Comparison of ENCODE assay signal across 8 cellular contexts in the genomic region with DNA sequence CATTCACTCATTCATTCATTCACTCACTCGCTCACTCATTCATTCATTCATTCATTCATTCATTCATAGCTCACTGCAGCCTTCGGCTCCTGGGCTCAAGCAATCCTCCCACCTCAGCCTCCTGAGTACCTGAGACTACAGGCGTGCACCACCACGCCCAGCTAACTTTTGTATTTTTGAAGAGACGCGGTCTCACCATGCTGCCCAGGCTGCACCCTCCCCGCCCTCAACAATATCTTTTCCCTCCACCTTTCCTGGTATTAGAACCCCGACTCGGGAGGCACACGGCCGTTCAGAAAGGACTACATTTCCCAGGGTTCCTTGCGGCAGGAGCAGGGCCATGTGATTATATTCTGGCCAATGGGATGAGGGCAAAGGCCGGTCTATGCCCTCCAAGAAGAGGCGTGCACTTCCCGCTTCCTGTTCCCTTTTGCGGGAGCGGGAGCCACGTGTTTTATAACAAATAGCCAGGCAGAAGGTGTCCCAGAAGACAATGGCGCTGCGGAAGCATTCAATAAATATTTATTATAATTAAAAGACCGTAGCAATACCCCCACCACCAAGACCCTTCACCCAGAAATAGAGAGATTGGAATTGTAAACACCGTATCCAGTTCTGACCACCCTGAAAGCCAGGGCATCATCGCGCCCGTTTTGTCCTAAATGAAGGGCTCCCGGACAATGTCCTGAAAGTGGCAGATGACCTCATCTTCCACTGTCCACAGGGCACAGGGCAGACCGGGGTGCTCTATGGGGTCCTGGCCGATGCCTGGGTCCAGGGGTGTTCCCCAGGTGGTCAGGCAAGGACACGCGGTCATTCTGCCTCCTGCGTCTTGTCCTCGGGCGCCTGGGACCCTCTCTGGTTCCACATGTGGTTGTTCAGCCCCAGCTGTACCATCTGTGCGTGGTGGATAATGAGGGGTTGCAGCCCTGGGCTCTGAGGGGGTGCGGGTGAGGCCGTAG. TPM values are rescaled to one million over a fixed set of nuclear protein-coding genes. Genes with fewer than 3 reads are reported as not detected.
DNase-seq lines count a peak whose midpoint lies in the region; ATAC-seq and TF ChIP-seq lines count a peak whose summit lies in the region.

No MANE protein-coding gene starts in this region.

- H3K9me3 Mint-ChIP-seq in activated naive CD4-positive, alpha-beta T cell treated with anti-CD3 and anti-CD28 coated beads, Interleukin-2, amount 10 ng/mL, durations not matched to agents 7 days and 5 days, result no peaks in the 10 kb centered on the region

- H3K9ac ChIP-seq in SK-N-MC (ENCODE audit: insufficient read length), result peak overlapping the region; percentile 41

- no peak for TF ChIP-seq EP300 in gastroesophageal sphincter (IDR thresholded peaks at IDR 0.05)

- peaks cover 15% of the 10 kb centered on the region for H3K4me1 Mint-ChIP-seq in activated naive CD4-positive, alpha-beta T cell treated with anti-CD3 and anti-CD28 coated beads, Interleukin-2, amount 10 ng/mL, durations not matched to agents 7 days and 5 days

- H3K4me3 Mint-ChIP-seq in activated naive CD4-positive, alpha-beta T cell treated with anti-CD3 and anti-CD28 coated beads, Interleukin-2, amount 10 ng/mL, durations not matched to agents 7 days and 5 days, result peak overlapping the region; percentile 16

- peaks cover 5% of the 10 kb centered on the region for H3K27me3 Mint-ChIP-seq in activated naive CD4-positive, alpha-beta T cell treated with anti-CD3 and anti-CD28 coated beads, Interleukin-2, amount 10 ng/mL, durations not matched to agents 7 days and 5 days

- H3K4me1 ChIP-seq in gastroesophageal sphincter, result peaks cover 0 to 31% (median 17%) of the 10 kb centered on the region in 3 donors

- H3K27ac ChIP-seq in SK-N-MC (peak overlapping the region; percentile 22; the same call in 1 of the 2 replicates), gastroesophageal sphincter (peak overlapping the region in 3 of 4 donors; percentile 46 to 59 (median 50))

- no peak for TF ChIP-seq POLR2A in gastroesophageal sphincter (IDR thresholded peaks at IDR 0.05)

- DNase-seq in GM04504 (ENCODE audit: low read depth) (peak; percentile 86), NCI-H1048 (lab: John Stamatoyannopoulos, UW) (peak; percentile 74), SK-N-MC (ENCODE audit: low read depth, low spot score) (peak; percentile 83), occipital lobe (lab: John Stamatoyannopoulos, UW) (peak; percentile 89), superior temporal gyrus (ENCODE audit: extremely low spot score) (peak; percentile 99), cortex of kidney (lab: John Stamatoyannopoulos, UW) (no peak)
- DNase-seq in activated naive CD4-positive, alpha-beta T cell treated with anti-CD3 and anti-CD28 coated beads, Interleukin-2, amount 10 ng/mL, durations not matched to agents 7 days and 5 days, result peak; percentile 85

- peaks cover 9% of the 10 kb centered on the region for H3K36me3 ChIP-seq in SK-N-MC (ENCODE audit: insufficient read depth, low read length)
- peaks cover 0 to 37% of the 10 kb centered on the region in 2 donors for H3K36me3 ChIP-seq in gastroesophageal sphincter

- H3K36me3 Mint-ChIP-seq in activated naive CD4-positive, alpha-beta T cell treated with anti-CD3 and anti-CD28 coated beads, Interleukin-2, amount 10 ng/mL, durations not matched to agents 7 days and 5 days, result peaks cover 20% of the 10 kb centered on the region

- H3K9me3 ChIP-seq in SK-N-MC (ENCODE audit: low read depth, low read length) (no peaks in the 10 kb centered on the region), gastroesophageal sphincter (no peaks in the 10 kb centered on the region)

- 16 to 30% methylated on average over 12 to 16 of the region's 36 CpGs for WGBS in gastroesophageal sphincter (ENCODE audit: low coverage in 1 of 2), 2 donors

- H3K4me3 ChIP-seq in SK-N-MC, result peak overlapping the region; percentile 66
- peak overlapping the region in 1 of 2 donors; percentile 30 for H3K4me3 ChIP-seq in gastroesophageal sphincter

- peak overlapping the region; percentile 59 for H3K27ac Mint-ChIP-seq in activated naive CD4-positive, alpha-beta T cell treated with anti-CD3 and anti-CD28 coated beads, Interleukin-2, amount 10 ng/mL, durations not matched to agents 7 days and 5 days

- CTCF ChIA-PET in activated naive CD4-positive, alpha-beta T cell treated with anti-CD3 and anti-CD28 coated beads, Interleukin-2, amount 10 ng/mL, durations not matched to agents 7 days and 5 days (lab: Charles Lee), result interaction anchor here (1.2 kb wide), 1 partner anchor 36 kb away, joined by 3 read pairs; no protein-coding TSS in a partner anchor

- no peak for TF ChIP-seq CTCF in gastroesophageal sphincter (IDR thresholded peaks at IDR 0.05)

- H3K27me3 ChIP-seq in gastroesophageal sphincter, result no peaks in the 10 kb centered on the region

- ATAC-seq in gastroesophageal sphincter, result peak; percentile 90

RNA-seq across cellular contexts. Expression of a gene that starts 15.8 kb away (rescaled TPM):
- total RNA-seq in gastroesophageal sphincter (1 to 10 TPM; 3.6 to 7.9 (median 5.1) TPM), occipital lobe (0.78 TPM)

RNA-seq across cellular contexts. Expression of a gene that starts 24.2 kb away (rescaled TPM):
- total RNA-seq in gastroesophageal sphincter (10 to 100 TPM; 14.1 to 23.9 (median 15.3) TPM), occipital lobe (24.0 TPM)

RNA-seq across cellular contexts. Expression of a gene that starts 51.8 kb away (rescaled TPM):
- total RNA-seq in gastroesophageal sphincter (10 to 100 TPM; 18.5 to 66.3 (median 34.7) TPM), occipital lobe (12.8 TPM)
